25 cellular contexts compared by ENCODE assay signal in genomic region chr17:2636169-2636930, GRCh38. TPM values are rescaled to one million over a fixed set of nuclear protein-coding genes. Genes with fewer than 3 reads are reported as not detected.
DNase-seq lines count a peak whose midpoint lies in the region; ATAC-seq and TF ChIP-seq lines count a peak whose summit lies in the region.
"Had no signal": no experiment of that assay in that cellular context is flagged by ENCODE, and none has a peak within 500 bp of the region (broad histone marks: within the 10 kb centered on the region; RNA-seq: fewer than 3 reads in every experiment).

No MANE protein-coding gene starts in this region.

- H3K4me1 ChIP-seq in BE2C (no peaks in the 10 kb centered on the region), Peyer's patch (peaks cover 0 to 32% (median 3%) of the 10 kb centered on the region in 4 donors)
- H3K4me1 ChIP-seq: breast epithelium, uterus had no signal

- no peak overlapping the region for H3K4me3 ChIP-seq in BE2C (ENCODE audit: low read depth, low read length)
- no peak overlapping the region for H3K4me3 ChIP-seq in Peyer's patch
- H3K4me3 ChIP-seq: breast epithelium, colonic mucosa, esophagus squamous epithelium, uterus had no signal

- H3K4me3 Mint-ChIP-seq in natural killer cell (no peak overlapping the region), activated B cell treated with CpG ODN at 0.5 μM for 24 hours (no peak overlapping the region), naive B cell (peak overlapping the region in 1 of 8 donors; percentile 56)
- no peak overlapping the region for H3K4me3 Mint-ChIP-seq in natural killer cell treated with Interleukin-12 subunit alpha and Interleukin-12 subunit beta and Interleukin-15 and Interleukin-18, amount 100 ng/mL, for 72 hours

- intact Hi-C loops in natural killer cell (cut with micrococcal nuclease) (no loop called here), activated B cell treated with CpG ODN at 0.5 μM for 24 hours (cut with micrococcal nuclease) (no loop called here)

- H3K27me3 Mint-ChIP-seq in natural killer cell (ENCODE audit: low read depth in 2 of 2): no peaks in the 10 kb centered on the region
- no peaks in the 10 kb centered on the region for H3K27me3 Mint-ChIP-seq in natural killer cell treated with Interleukin-12 subunit alpha and Interleukin-12 subunit beta and Interleukin-15 and Interleukin-18, amount 100 ng/mL, for 72 hours
- H3K27me3 Mint-ChIP-seq in activated B cell treated with CpG ODN at 0.5 μM for 24 hours: no peaks in the 10 kb centered on the region
- H3K27me3 Mint-ChIP-seq in naive B cell: no peaks in the 10 kb centered on the region
- H3K27me3 Mint-ChIP-seq: progenitor cell of endocrine pancreas had no signal

- DNase-seq in natural killer cell (no peak), activated B cell treated with CpG ODN at 0.5 μM for 24 hours (no peak), naive B cell (no peak), BE2C (no peak), Peyer's patch (no peak), middle frontal gyrus (ENCODE audit: extremely low spot score, low spot score) (no peak)
- DNase-seq in natural killer cell treated with Interleukin-12 subunit alpha and Interleukin-12 subunit beta and Interleukin-15 and Interleukin-18, amount 100 ng/mL, for 72 hours (ENCODE audit: low spot score): no peak
- DNase-seq: activated CD4-positive, alpha-beta T cell treated with anti-CD3 and anti-CD28 coated beads for 48 hours; activated effector memory CD4-positive, alpha-beta T cell treated with Interleukin-2 at 50 U/mL for 16 hours; amniotic stem cell; colonic mucosa; DMS 273 treated with DMSO at 0.1 percent for 48 hours; esophagus squamous epithelium; IMR-90; NCI-H1105; NCI-H1930; NCI-H226; NCI-H748 treated with DMSO at 0.1 percent for 48 hours; stimulated activated CD8-positive, alpha-beta memory T cell treated with anti-CD3 and anti-CD28 coated beads, Interleukin-4, amount 100 ng/mL, for 48 hours; substantia nigra; uterus had no signal

- POLR2A ChIA-PET in activated B cell treated with CpG ODN at 0.5 μM for 24 hours (lab: Charles Lee): interaction anchor here (0.6 kb wide), 1 partner anchor 48 kb away, joined by 3 read pairs; no protein-coding TSS in a partner anchor

- no peak overlapping the region for H3K27ac ChIP-seq in Peyer's patch
- H3K27ac ChIP-seq: breast epithelium, C4-2B, colonic mucosa, esophagus squamous epithelium, uterus had no signal

- TF ChIP-seq POLR2A in Peyer's patch (IDR thresholded peaks at IDR 0.05) (no peak), GM18505 (IDR thresholded peaks at IDR 0.05; ENCODE audit: borderline replicate concordance, extremely low read depth, insufficient read depth, insufficient read length) (no peak)

- H3K9me3 Mint-ChIP-seq in natural killer cell (no peaks in the 10 kb centered on the region), activated B cell treated with CpG ODN at 0.5 μM for 24 hours (no peaks in the 10 kb centered on the region), naive B cell (no peaks in the 10 kb centered on the region)
- H3K9me3 Mint-ChIP-seq in natural killer cell treated with Interleukin-12 subunit alpha and Interleukin-12 subunit beta and Interleukin-15 and Interleukin-18, amount 100 ng/mL, for 72 hours: no peaks in the 10 kb centered on the region

- CTCF ChIA-PET in activated B cell treated with CpG ODN at 0.5 μM for 24 hours (lab: Charles Lee): no interaction called here

- H3K9me3 ChIP-seq in BE2C (no peaks in the 10 kb centered on the region), Peyer's patch (no peaks in the 10 kb centered on the region)
- H3K9me3 ChIP-seq: breast epithelium, colonic mucosa, esophagus squamous epithelium, uterus had no signal

- TF ChIP-seq CTCF in natural killer cell (IDR thresholded peaks at IDR 0.05) (no peak), activated B cell treated with CpG ODN at 0.5 μM for 24 hours (IDR thresholded peaks at IDR 0.05) (no peak), BE2C (IDR thresholded peaks at IDR 0.05; ENCODE audit: low read depth, low read length) (no peak), Peyer's patch (IDR thresholded peaks at IDR 0.05) (no peak)

- peaks cover 10% of the 10 kb centered on the region for H3K36me3 ChIP-seq in BE2C
- H3K36me3 ChIP-seq in Peyer's patch: peaks cover 0 to 25% (median 0%) of the 10 kb centered on the region in 3 donors
- H3K36me3 ChIP-seq: breast epithelium, colonic mucosa, uterus had no signal

- H3K36me3 Mint-ChIP-seq in natural killer cell (no peaks in the 10 kb centered on the region), activated B cell treated with CpG ODN at 0.5 μM for 24 hours (ENCODE audit: low read depth) (peaks cover 54% of the 10 kb centered on the region), naive B cell (no peaks in the 10 kb centered on the region)
- peaks cover 13% of the 10 kb centered on the region for H3K36me3 Mint-ChIP-seq in natural killer cell treated with Interleukin-12 subunit alpha and Interleukin-12 subunit beta and Interleukin-15 and Interleukin-18, amount 100 ng/mL, for 72 hours

- ATAC-seq in natural killer cell: no peak
- ATAC-seq in natural killer cell treated with Interleukin-12 subunit alpha and Interleukin-12 subunit beta and Interleukin-15 and Interleukin-18, amount 100 ng/mL, for 72 hours: no peak
- no peak for ATAC-seq in activated B cell treated with CpG ODN at 0.5 μM for 24 hours (ENCODE audit: low read depth)
- ATAC-seq in naive B cell (ENCODE audit: low read depth in 2 of 2): no peak
- no peak for ATAC-seq in GM18505 (IDR thresholded peaks at IDR 0.05; ENCODE audit: unreplicated experiment)

- peaks cover 56 to 66% of the 10 kb centered on the region in 2 donors for H3K4me1 Mint-ChIP-seq in natural killer cell
- peaks cover 35 to 40% of the 10 kb centered on the region in 2 donors for H3K4me1 Mint-ChIP-seq in natural killer cell treated with Interleukin-12 subunit alpha and Interleukin-12 subunit beta and Interleukin-15 and Interleukin-18, amount 100 ng/mL, for 72 hours (ENCODE audit: low read depth in 2 of 2)
- peaks cover 47% of the 10 kb centered on the region for H3K4me1 Mint-ChIP-seq in activated B cell treated with CpG ODN at 0.5 μM for 24 hours
- H3K4me1 Mint-ChIP-seq in naive B cell: peaks cover 38 to 60% (median 53%) of the 10 kb centered on the region in 3 donors

- H3K27me3 ChIP-seq in BE2C (no peaks in the 10 kb centered on the region), Peyer's patch (no peaks in the 10 kb centered on the region)
- H3K27me3 ChIP-seq: breast epithelium, colonic mucosa, esophagus squamous epithelium, uterus had no signal

- H3K27ac Mint-ChIP-seq in natural killer cell (peak overlapping the region; percentile 69 to 86), activated B cell treated with CpG ODN at 0.5 μM for 24 hours (peak overlapping the region; percentile 18), naive B cell (peak overlapping the region in 4 of 6 donors; percentile 18 to 83 (median 58))
- no peak overlapping the region for H3K27ac Mint-ChIP-seq in natural killer cell treated with Interleukin-12 subunit alpha and Interleukin-12 subunit beta and Interleukin-15 and Interleukin-18, amount 100 ng/mL, for 72 hours

RNA-seq across cellular contexts. Expression of gene PAFAH1B1, which starts 42.9 kb away (rescaled TPM):
- total RNA-seq in natural killer cell (100 to 1,000 TPM; 138 to 176 (median 165) TPM), activated B cell treated with CpG ODN at 0.5 μM for 24 hours (134 and 138 TPM in 2 replicates), Peyer's patch (100 to 1,000 TPM; 131 to 281 (median 141) TPM)
- 100 to 1,000 TPM; 192 to 217 TPM for total RNA-seq in natural killer cell treated with Interleukin-12 subunit alpha and Interleukin-12 subunit beta and Interleukin-15 and Interleukin-18, amount 100 ng/mL, for 72 hours
- polyA plus RNA-seq in naive B cell (ENCODE audit: low read depth in 6 of 6): 10 to 100 TPM in 5 of 6 donors, 1 to 10 TPM in 1; 9.0 to 16.2 (median 12.2) TPM
- 61.7 TPM for polyA plus RNA-seq in BE2C (2012; ENCODE audit: insufficient read depth, insufficient read length, low read depth)

Comparison
In these comparisons a context has a peak if more than half of its experiments do, and no peak if none do; other contexts are left out.
1. H3K27ac Mint-ChIP-seq: peak in natural killer cell (2 of 2), activated B cell treated with CpG ODN at 0.5 μM for 24 hours (single experiment) and naive B cell (4 of 6); none in natural killer cell treated with Interleukin-12 subunit alpha and Interleukin-12 subunit beta and Interleukin-15 and Interleukin-18, amount 100 ng/mL, for 72 hours (0 of 2).